ENCODE assay signal across 16 cellular contexts in the genomic region with DNA sequence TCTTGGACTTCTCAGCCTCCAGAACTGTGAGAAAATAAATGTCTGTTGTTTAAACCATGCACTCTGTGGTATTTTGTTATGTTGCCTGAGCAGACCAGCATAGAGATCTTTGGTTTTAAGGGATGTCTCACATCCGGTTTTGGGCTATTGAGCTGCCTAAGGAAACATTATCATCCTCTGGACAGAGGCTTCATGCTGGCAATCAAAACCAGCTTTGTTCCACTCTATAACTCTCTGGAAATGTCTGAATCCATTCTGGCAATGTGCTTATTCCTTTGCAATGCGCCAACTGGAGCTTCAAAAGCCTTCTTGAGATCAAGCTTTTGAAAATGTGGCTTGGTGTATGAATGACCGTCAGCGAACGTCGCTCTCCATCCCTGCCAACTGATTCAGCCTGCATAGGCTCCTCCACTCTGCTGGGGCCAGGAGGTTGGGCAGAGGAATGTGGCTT.
"Had no signal": no experiment of that assay in that cellular context is flagged by ENCODE, and none has a peak within 500 bp of the region (broad histone marks: within the 10 kb centered on the region; RNA-seq: fewer than 3 reads in every experiment).

No MANE protein-coding gene starts in this region.

- H3K79me2 ChIP-seq: parathyroid adenoma had no signal

- DNase-seq: activated CD4-positive, alpha-beta T cell treated with anti-CD3 and anti-CD28 coated beads for 48 hours; activated CD8-positive, alpha-beta memory T cell treated with anti-CD3 and anti-CD28 coated beads for 24 hours; activated naive CD4-positive, alpha-beta T cell treated with Interleukin-2 at 50 U/mL for 16 hours; body of pancreas; dermis blood vessel endothelial cell; endodermal cell; erythroblast; glutamatergic neuron; immature natural killer cell; left cardiac atrium; lower lobe of right lung; naive B cell; T-cell; T1000; transverse colon had no signal

- H3K9ac ChIP-seq: parathyroid adenoma had no signal

- H2AFZ ChIP-seq: parathyroid adenoma had no signal

- H3K27me3 ChIP-seq: body of pancreas, transverse colon had no signal

- H3K4me1 ChIP-seq: body of pancreas, lower lobe of right lung, parathyroid adenoma, transverse colon had no signal

- H3K27ac ChIP-seq: body of pancreas, lower lobe of right lung, parathyroid adenoma, transverse colon had no signal

- H3K9me3 ChIP-seq: body of pancreas, lower lobe of right lung, transverse colon had no signal

- ATAC-seq: body of pancreas, left cardiac atrium, lower lobe of right lung, T-cell had no signal

- H3K4me3 ChIP-seq: body of pancreas, lower lobe of right lung, transverse colon had no signal

- H3K36me3 ChIP-seq: lower lobe of right lung, transverse colon had no signal
